Comparison of ENCODE assay signal across 1 cellular context in the genomic region with DNA sequence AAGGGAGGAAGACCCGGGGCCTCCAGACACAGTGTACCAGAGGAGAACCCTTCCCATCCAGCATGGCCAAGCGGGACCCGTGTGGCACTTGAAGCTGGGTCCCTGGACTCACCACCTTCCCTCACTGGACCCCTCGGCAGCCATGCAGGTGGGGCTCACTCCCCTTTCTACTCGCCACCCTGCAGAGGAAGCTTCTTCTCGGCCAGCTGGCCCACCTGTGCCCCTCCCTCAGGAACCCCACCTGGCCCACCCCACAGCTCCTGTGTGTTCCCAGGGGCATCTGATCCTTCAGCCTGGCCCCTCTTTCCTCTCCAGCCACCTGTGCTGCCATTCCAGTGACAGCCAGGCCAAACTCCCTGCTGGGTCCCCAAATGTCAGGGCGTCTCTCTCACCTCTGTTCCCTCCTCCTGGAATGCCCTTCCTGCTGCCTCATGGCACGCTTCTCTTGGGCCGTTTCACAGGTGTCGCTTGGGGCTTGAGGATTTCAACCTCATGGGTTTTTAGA.
TF ChIP-seq lines count a peak whose summit lies in the region.

No MANE protein-coding gene starts in this region.

TF ChIP-seq in H1, 55 proteins besides CTCF, POLR2A, EP300 and RAD21:
- TF ChIP-seq ASH2L (IDR thresholded peaks at IDR 0.05; ENCODE audit: low read length) (no peak), NANOG (IDR thresholded peaks at IDR 0.05; ENCODE audit: insufficient read depth, low read depth, low read length, poor library complexity, severe bottlenecking) (no peak), BRCA1 (IDR thresholded peaks at IDR 0.05; ENCODE audit: low read depth, low read length) (no peak), MAFK (IDR thresholded peaks at IDR 0.05; ENCODE audit: low read depth, low read length) (no peak), ZNF274 (IDR thresholded peaks at IDR 0.05; ENCODE audit: borderline replicate concordance, extremely low read depth, low read length) (no peak), FOSL1 (IDR thresholded peaks at IDR 0.05; ENCODE audit: insufficient read depth, low read depth, low read length) (no peak), TEAD4 (IDR thresholded peaks at IDR 0.05; ENCODE audit: low read depth, low read length) (no peak), SIN3A (conservative IDR thresholded peaks at IDR 0.05 in 1 of 2, IDR thresholded peaks at IDR 0.05 in 1 of 2; ENCODE audit: low read depth in 1 of 2, low read length in 2 of 2) (no peak), BCL11A (IDR thresholded peaks at IDR 0.05; ENCODE audit: low read depth in 2 of 2, low read length in 2 of 2) (no peak), JUN (IDR thresholded peaks at IDR 0.05; ENCODE audit: low read depth, low read length) (no peak), TAF7 (optimal IDR thresholded peaks at IDR 0.05; ENCODE audit: borderline replicate concordance, low read depth, low read length) (no peak), CBX5 (IDR thresholded peaks at IDR 0.05; ENCODE audit: low read depth, low read length) (no peak), SP1 (IDR thresholded peaks at IDR 0.05; ENCODE audit: low read depth, low read length) (no peak), KDM4A (IDR thresholded peaks at IDR 0.05; ENCODE audit: low read depth, low read length, severe bottlenecking) (no peak), CHD2 (IDR thresholded peaks at IDR 0.05; ENCODE audit: low read length) (no peak)
- TF ChIP-seq, protein P1, sequence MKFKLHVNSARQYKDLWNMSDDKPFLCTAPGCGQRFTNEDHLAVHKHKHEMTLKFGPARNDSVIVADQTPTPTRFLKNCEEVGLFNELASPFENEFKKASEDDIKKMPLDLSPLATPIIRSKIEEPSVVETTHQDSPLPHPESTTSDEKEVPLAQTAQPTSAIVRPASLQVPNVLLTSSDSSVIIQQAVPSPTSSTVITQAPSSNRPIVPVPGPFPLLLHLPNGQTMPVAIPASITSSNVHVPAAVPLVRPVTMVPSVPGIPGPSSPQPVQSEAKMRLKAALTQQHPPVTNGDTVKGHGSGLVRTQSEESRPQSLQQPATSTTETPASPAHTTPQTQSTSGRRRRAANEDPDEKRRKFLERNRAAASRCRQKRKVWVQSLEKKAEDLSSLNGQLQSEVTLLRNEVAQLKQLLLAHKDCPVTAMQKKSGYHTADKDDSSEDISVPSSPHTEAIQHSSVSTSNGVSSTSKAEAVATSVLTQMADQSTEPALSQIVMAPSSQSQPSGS (IDR thresholded peaks at IDR 0.05; ENCODE audit: low read length): no peak
